In the genomic region with DNA sequence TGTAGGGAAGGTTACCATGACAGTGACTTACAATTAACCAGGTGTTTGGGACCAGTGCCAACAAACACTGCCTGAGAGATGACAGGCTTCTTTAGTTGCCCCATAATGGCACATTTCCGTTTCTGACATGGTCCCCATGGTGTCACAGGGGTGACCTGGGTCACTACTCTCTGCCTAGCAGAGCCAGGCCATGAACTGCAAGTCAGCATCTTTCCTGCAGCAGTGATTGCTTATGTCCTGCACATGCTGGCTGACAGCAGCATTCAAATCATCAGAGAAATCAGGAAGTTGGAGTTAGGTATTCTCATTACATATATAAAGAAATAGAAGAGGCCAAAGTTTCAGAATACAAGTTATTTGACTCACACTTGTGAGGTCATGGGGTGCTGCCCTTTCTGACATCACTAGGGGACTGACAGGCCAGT, we compare ENCODE assay signal across 14 cellular contexts. TPM values are rescaled to one million over a fixed set of nuclear protein-coding genes. Genes with fewer than 3 reads are reported as not detected.
DNase-seq lines count a peak whose midpoint lies in the region; ATAC-seq and TF ChIP-seq lines count a peak whose summit lies in the region.
"Had no signal": no experiment of that assay in that cellular context is flagged by ENCODE, and none has a peak within 500 bp of the region (broad histone marks: within the 10 kb centered on the region; RNA-seq: fewer than 3 reads in every experiment).

No MANE protein-coding gene starts in this region.

- H3K27ac ChIP-seq in Karpas-422 (ENCODE audit: low read length): peak overlapping the region; percentile 100
- H3K27ac ChIP-seq in uterus: no peak overlapping the region
- H3K27ac ChIP-seq: esophagus muscularis mucosa had no signal

- H3K4me1 ChIP-seq in Karpas-422 (ENCODE audit: low read length) (peaks cover 72% of the 10 kb centered on the region), uterus (no peaks in the 10 kb centered on the region)

- no peaks in the 10 kb centered on the region for H3K9me3 Mint-ChIP-seq in stimulated activated effector memory CD8-positive, alpha-beta T cell treated with anti-CD3 and anti-CD28 coated beads, Interleukin-12 subunit alpha, Interleukin-12 subunit beta, amount 100 ng/mL, for 72 hours
- H3K9me3 Mint-ChIP-seq: T-cell had no signal

- H3K9me2 ChIP-seq in Karpas-422 (replicated peaks; ENCODE audit: insufficient read depth, low read length): no peaks in the 10 kb centered on the region

- no peaks in the 10 kb centered on the region for H3K36me3 Mint-ChIP-seq in stimulated activated effector memory CD8-positive, alpha-beta T cell treated with anti-CD3 and anti-CD28 coated beads, Interleukin-12 subunit alpha, Interleukin-12 subunit beta, amount 100 ng/mL, for 72 hours
- H3K36me3 Mint-ChIP-seq: T-cell had no signal

- H3K9ac ChIP-seq in Karpas-422 (ENCODE audit: low read length): peak overlapping the region; percentile 83

- no peak for TF ChIP-seq POLR2A in uterus (IDR thresholded peaks at IDR 0.05)

- no peak for TF ChIP-seq CTCF in uterus (IDR thresholded peaks at IDR 0.05)

- H3K27me3 ChIP-seq in Karpas-422 (ENCODE audit: low read length) (no peaks in the 10 kb centered on the region), uterus (no peaks in the 10 kb centered on the region)
- H3K27me3 ChIP-seq: esophagus muscularis mucosa, tibial nerve had no signal

- peak overlapping the region; percentile 93 for H3K4me2 ChIP-seq in Karpas-422 (ENCODE audit: low read depth, low read length, poor library complexity, severe bottlenecking)

- no peak overlapping the region for H3K27ac Mint-ChIP-seq in stimulated activated effector memory CD8-positive, alpha-beta T cell treated with anti-CD3 and anti-CD28 coated beads, Interleukin-12 subunit alpha, Interleukin-12 subunit beta, amount 100 ng/mL, for 72 hours
- H3K27ac Mint-ChIP-seq: T-cell had no signal

- H3K4me3 Mint-ChIP-seq in stimulated activated effector memory CD8-positive, alpha-beta T cell treated with anti-CD3 and anti-CD28 coated beads, Interleukin-12 subunit alpha, Interleukin-12 subunit beta, amount 100 ng/mL, for 72 hours: no peak overlapping the region
- H3K4me3 Mint-ChIP-seq: T-cell had no signal

- H3K36me3 ChIP-seq in Karpas-422 (ENCODE audit: insufficient read depth, low read length) (no peaks in the 10 kb centered on the region), uterus (no peaks in the 10 kb centered on the region)
- H3K36me3 ChIP-seq: esophagus muscularis mucosa, tibial nerve had no signal

- no peaks in the 10 kb centered on the region for H3K9me3 ChIP-seq in Karpas-422 (ENCODE audit: low read length)
- no peaks in the 10 kb centered on the region for H3K9me3 ChIP-seq in uterus
- H3K9me3 ChIP-seq: esophagus muscularis mucosa, tibial nerve had no signal

- ATAC-seq in stimulated activated effector memory CD8-positive, alpha-beta T cell treated with anti-CD3 and anti-CD28 coated beads, Interleukin-12 subunit alpha, Interleukin-12 subunit beta, amount 100 ng/mL, for 72 hours: peak; percentile 42
- ATAC-seq in GM21717 (IDR thresholded peaks at IDR 0.05; ENCODE audit: unreplicated experiment): no peak
- ATAC-seq: T-cell had no signal

- no peaks in the 10 kb centered on the region for H3K79me2 ChIP-seq in Karpas-422 (ENCODE audit: low read length)

- H2AFZ ChIP-seq in Karpas-422 (ENCODE audit: low read length): no peak overlapping the region

- H3K4me1 Mint-ChIP-seq in stimulated activated effector memory CD8-positive, alpha-beta T cell treated with anti-CD3 and anti-CD28 coated beads, Interleukin-12 subunit alpha, Interleukin-12 subunit beta, amount 100 ng/mL, for 72 hours: peaks cover 22% of the 10 kb centered on the region

- DNase-seq in NCI-H510A (lab: John Stamatoyannopoulos, UW) (peak; percentile 35), NCI-H510A treated with DMSO at 0.1 percent for 48 hours (lab: John Stamatoyannopoulos, UW) (no peak), Karpas-422 (peak; percentile 95), SHP77 treated with DMSO at 0.1 percent for 48 hours (lab: John Stamatoyannopoulos, UW) (peak; percentile 26), NCI-H1092 treated with DMSO at 0.1 percent for 48 hours (lab: John Stamatoyannopoulos, UW) (no peak), uterus (no peak)
- DNase-seq in stimulated activated effector memory CD8-positive, alpha-beta T cell treated with anti-CD3 and anti-CD28 coated beads, Interleukin-12 subunit alpha, Interleukin-12 subunit beta, amount 100 ng/mL, for 72 hours (ENCODE audit: low spot score in 2 of 2): no peak
- DNase-seq: activated CD4-positive, alpha-beta T cell treated with anti-CD3 and anti-CD28 coated beads, Interleukin-2, amount 50 U/mL, for 4 hours; activated naive CD4-positive, alpha-beta T cell; NCI-H82; T-cell had no signal

- intact Hi-C loops in uterus (cut with DNase I; ENCODE audit: low total_unique reads): no loop called here

- H4K20me1 ChIP-seq in Karpas-422 (ENCODE audit: insufficient read depth, low read depth, low read length): no peaks in the 10 kb centered on the region

- 0 out of 2 replicates have a peak overlapping the region, but pooled peaks have one; percentile 65 for H3K4me3 ChIP-seq in Karpas-422 (ENCODE audit: low read length)
- no peak overlapping the region for H3K4me3 ChIP-seq in uterus
- H3K4me3 ChIP-seq: esophagus muscularis mucosa, tibial nerve had no signal

RNA-seq across cellular contexts. Expression of gene ZNRF2, which starts 47.1 kb away (rescaled TPM):
- total RNA-seq in Karpas-422 (2014; rRNA removed; shearing (Covaris generic); ENCODE audit: low replicate concordance): 43.0 and 45.3 TPM in 2 replicates
- 10 to 100 TPM; 22.0 to 40.6 (median 27.3) TPM for total RNA-seq in uterus

Comparison
In these comparisons a context has a peak if more than half of its experiments do, and no peak if none do; other contexts are left out.
1. DNase-seq: peak in NCI-H510A (single experiment), Karpas-422 (single experiment) and SHP77 treated with DMSO at 0.1 percent for 48 hours (single experiment); none in NCI-H510A treated with DMSO at 0.1 percent for 48 hours (single experiment), stimulated activated effector memory CD8-positive, alpha-beta T cell treated with anti-CD3 and anti-CD28 coated beads, Interleukin-12 subunit alpha, Interleukin-12 subunit beta, amount 100 ng/mL, for 72 hours (0 of 2), NCI-H1092 treated with DMSO at 0.1 percent for 48 hours (single experiment) and uterus (0 of 2).